Comparison of ENCODE assay signal across 20 cellular contexts in genomic region chr11:130725417-130726233, GRCh38.
A peak's percentile ranks its signal among the peaks of the same experiment; 100 is the strongest.
DNase-seq lines count a peak whose midpoint lies in the region; ATAC-seq and TF ChIP-seq lines count a peak whose summit lies in the region.
"Had no signal": no experiment of that assay in that cellular context is flagged by ENCODE, and none has a peak within 500 bp of the region (broad histone marks: within the 10 kb centered on the region; RNA-seq: fewer than 3 reads in every experiment).

No MANE protein-coding gene starts in this region.

- peak overlapping the region in 3 of 4 donors; percentile 11 to 59 (median 55) for H3K27ac ChIP-seq in gastroesophageal sphincter
- H3K27ac ChIP-seq: BLaER1 treated with 17β-estradiol and CSF1 and Interleukin-3, amounts not matched to agents 10 nM and 100 nM had no signal

- no peak overlapping the region for H3K9ac ChIP-seq in adipocyte (ENCODE audit: low read length)
- H3K9ac ChIP-seq: BLaER1 treated with 17β-estradiol and CSF1 and Interleukin-3, amounts not matched to agents 10 nM and 100 nM had no signal

- TF ChIP-seq EP300 in gastroesophageal sphincter (IDR thresholded peaks at IDR 0.05): no peak

- no peak for TF ChIP-seq POLR2A in gastroesophageal sphincter (IDR thresholded peaks at IDR 0.05)

- peaks cover 0 to 9% of the 10 kb centered on the region in 2 donors for H3K9me3 Mint-ChIP-seq in stimulated activated naive CD8-positive, alpha-beta T cell treated with anti-CD3 and anti-CD28 coated beads, Interleukin-15, amount 100 ng/mL, for 72 hours
- H3K9me3 Mint-ChIP-seq: type B pancreatic cell had no signal

- H3K4me1 ChIP-seq in adipocyte (ENCODE audit: control insufficient read depth, insufficient read depth, low read length): peaks cover 35% of the 10 kb centered on the region
- H3K4me1 ChIP-seq in gastroesophageal sphincter: peaks cover 0 to 32% (median 12%) of the 10 kb centered on the region in 3 donors
- H3K4me1 ChIP-seq: BLaER1 treated with 17β-estradiol and CSF1 and Interleukin-3, amounts not matched to agents 10 nM and 100 nM had no signal

- H3K4me3 ChIP-seq in adipocyte (ENCODE audit: low read length) (peak overlapping the region; percentile 15), gastroesophageal sphincter (no peak overlapping the region)
- H3K4me3 ChIP-seq: BLaER1 treated with 17β-estradiol and CSF1 and Interleukin-3, amounts not matched to agents 10 nM and 100 nM; GM12878 had no signal

- peaks cover 19% of the 10 kb centered on the region for H3K27me3 Mint-ChIP-seq in stimulated activated naive CD8-positive, alpha-beta T cell treated with anti-CD3 and anti-CD28 coated beads, Interleukin-15, amount 100 ng/mL, for 72 hours
- H3K27me3 Mint-ChIP-seq: dendritic cell treated with granulocyte-macrophage colony-stimulating factor and Interleukin-4, amounts not matched to agents 40 ng/mL and 50 ng/mL, for 4 days; type B pancreatic cell had no signal

- no peaks in the 10 kb centered on the region for H3K4me1 Mint-ChIP-seq in stimulated activated naive CD8-positive, alpha-beta T cell treated with anti-CD3 and anti-CD28 coated beads, Interleukin-15, amount 100 ng/mL, for 72 hours

- H3K27me3 ChIP-seq in adipocyte (replicated peaks; ENCODE audit: control insufficient read depth, insufficient read depth, low read length) (no peaks in the 10 kb centered on the region), gastroesophageal sphincter (no peaks in the 10 kb centered on the region)
- H3K27me3 ChIP-seq: BLaER1 treated with 17β-estradiol and CSF1 and Interleukin-3, amounts not matched to agents 10 nM and 100 nM had no signal

- H3K9me3 ChIP-seq in adipocyte (ENCODE audit: control insufficient read depth, low read length) (peaks cover 15% of the 10 kb centered on the region), gastroesophageal sphincter (peaks cover 0 to 18% (median 2%) of the 10 kb centered on the region in 3 donors)

- peak overlapping the region in 1 of 2 donors; percentile 63 for H3K27ac Mint-ChIP-seq in stimulated activated naive CD8-positive, alpha-beta T cell treated with anti-CD3 and anti-CD28 coated beads, Interleukin-15, amount 100 ng/mL, for 72 hours
- H3K27ac Mint-ChIP-seq: dendritic cell treated with granulocyte-macrophage colony-stimulating factor and Interleukin-4, amounts not matched to agents 40 ng/mL and 50 ng/mL, for 4 days; type B pancreatic cell had no signal

- 70 to 73% methylated on average over 2 to 5 of the region's 5 CpGs for WGBS in gastroesophageal sphincter (ENCODE audit: low coverage in 1 of 2), 2 donors

- no peak for TF ChIP-seq CTCF in gastroesophageal sphincter (IDR thresholded peaks at IDR 0.05)
- TF ChIP-seq CTCF in omental fat pad (IDR thresholded peaks at IDR 0.05): no peak

- no peak overlapping the region for H3K4me3 Mint-ChIP-seq in stimulated activated naive CD8-positive, alpha-beta T cell treated with anti-CD3 and anti-CD28 coated beads, Interleukin-15, amount 100 ng/mL, for 72 hours
- H3K4me3 Mint-ChIP-seq: dendritic cell treated with granulocyte-macrophage colony-stimulating factor and Interleukin-4, amounts not matched to agents 40 ng/mL and 50 ng/mL, for 4 days; type B pancreatic cell had no signal

- H3K36me3 ChIP-seq in adipocyte (ENCODE audit: control insufficient read depth, insufficient read depth, low read length, severe bottlenecking): no peaks in the 10 kb centered on the region
- H3K36me3 ChIP-seq in gastroesophageal sphincter: no peaks in the 10 kb centered on the region
- H3K36me3 ChIP-seq: BLaER1 treated with 17β-estradiol and CSF1 and Interleukin-3, amounts not matched to agents 10 nM and 100 nM had no signal

- DNase-seq in HT1080 (ENCODE audit: low read depth) (peak; percentile 52), adipocyte (ENCODE audit: low read depth) (peak; percentile 15), omental fat pad (ENCODE audit: low spot score) (no peak), NCI-H2081 treated with DMSO at 0.1 percent for 48 hours (lab: John Stamatoyannopoulos, UW) (no peak), DMS53 treated with DMSO at 0.1 percent for 48 hours (lab: John Stamatoyannopoulos, UW; ENCODE audit: unreplicated experiment) (no peak)
- DNase-seq in activated T-cell treated with anti-CD3 and anti-CD28 coated beads, Interleukin-2, amount 50 U/mL, for 1 hour: no peak
- DNase-seq in stimulated activated naive CD8-positive, alpha-beta T cell treated with anti-CD3 and anti-CD28 coated beads, Interleukin-15, amount 100 ng/mL, for 72 hours: no peak
- DNase-seq: activated CD4-positive, CD25-positive, alpha-beta regulatory T cell treated with anti-CD3 and anti-CD28 coated beads, Interleukin-2, amount 50 U/mL, for 72 hours; activated T-cell treated with anti-CD3 and anti-CD28 coated beads for 4 hours; DMS79; NCI-H1092 treated with DMSO at 0.1 percent for 48 hours; retina; stimulated activated CD4-positive, alpha-beta T cell treated with anti-CD3 and anti-CD28 coated beads, Interleukin-2, amount 100 ng/mL, for 48 hours; T-helper 1 cell had no signal

- ATAC-seq in gastroesophageal sphincter (peak; percentile 12), omental fat pad (ENCODE audit: low FRiP score) (peak; percentile 58)
- no peak for ATAC-seq in stimulated activated naive CD8-positive, alpha-beta T cell treated with anti-CD3 and anti-CD28 coated beads, Interleukin-15, amount 100 ng/mL, for 72 hours
- ATAC-seq: GM12878, HepG2 had no signal

Comparison
In these comparisons a context has a peak if more than half of its experiments do, and no peak if none do; other contexts are left out.
1. DNase-seq: peak in HT1080 (single experiment) and adipocyte (single experiment); none in omental fat pad (single experiment), NCI-H2081 treated with DMSO at 0.1 percent for 48 hours (single experiment), activated T-cell treated with anti-CD3 and anti-CD28 coated beads, Interleukin-2, amount 50 U/mL, for 1 hour (single experiment), stimulated activated naive CD8-positive, alpha-beta T cell treated with anti-CD3 and anti-CD28 coated beads, Interleukin-15, amount 100 ng/mL, for 72 hours (0 of 2) and DMS53 treated with DMSO at 0.1 percent for 48 hours (single experiment).